ENCODE assay signal across 19 cellular contexts in genomic region chr4:53489279-53489889, GRCh38.
DNase-seq lines count a peak whose midpoint lies in the region; ATAC-seq and TF ChIP-seq lines count a peak whose summit lies in the region.
"Had no signal": no experiment of that assay in that cellular context is flagged by ENCODE, and none has a peak within 500 bp of the region (broad histone marks: within the 10 kb centered on the region; RNA-seq: fewer than 3 reads in every experiment).

No MANE protein-coding gene starts in this region.

- H3K36me3 Mint-ChIP-seq in stimulated activated effector memory CD8-positive, alpha-beta T cell treated with anti-CD3 and anti-CD28 coated beads, Interleukin-12 subunit alpha, Interleukin-12 subunit beta, amount 100 ng/mL, for 72 hours: no peaks in the 10 kb centered on the region
- H3K36me3 Mint-ChIP-seq: natural killer cell had no signal

- DNase-seq in Daoy (ENCODE audit: low read depth): peak; percentile 32
- peak; percentile 5 for DNase-seq in NCI-H460 (ENCODE audit: extremely low read depth, low read depth)
- DNase-seq in cardiac fibroblast (ENCODE audit: low read depth in 2 of 2): peak; percentile 45 to 81
- DNase-seq in hepatocyte (ENCODE audit: low spot score): no peak
- DNase-seq in stimulated activated CD4-positive, alpha-beta T cell treated with anti-CD3 and anti-CD28 coated beads, Interleukin-1b, Interleukin-23, amount 100 ng/mL, for 48 hours: no peak
- no peak for DNase-seq in stimulated activated effector memory CD8-positive, alpha-beta T cell treated with anti-CD3 and anti-CD28 coated beads, Interleukin-12 subunit alpha, Interleukin-12 subunit beta, amount 100 ng/mL, for 72 hours (ENCODE audit: low spot score in 2 of 2)
- DNase-seq in stimulated activated naive CD4-positive, alpha-beta T cell treated with Interleukin-2 at 50 U/mL for 16 hours (lab: John Stamatoyannopoulos, UW): no peak
- DNase-seq: activated CD4-positive, CD25-positive, alpha-beta regulatory T cell; activated effector memory CD4-positive, alpha-beta T cell treated with anti-CD3 and anti-CD28 coated beads, Interleukin-2, amount 50 U/mL, for 16 hours; BE2C; lower lobe of right lung; natural killer cell; NCI-H2029 treated with DMSO at 0.1 percent for 48 hours; NCI-H526 treated with DMSO at 0.1 percent for 48 hours; stimulated activated CD4-positive, alpha-beta T cell treated with anti-CD3 and anti-CD28 coated beads, Interleukin-12 subunit alpha, Interleukin-12 subunit beta, amount 100 ng/mL, for 4 hours; T-helper 1 cell had no signal

- H3K27ac ChIP-seq in hepatocyte: peak overlapping the region; percentile 83
- H3K27ac ChIP-seq: ascending aorta, lower lobe of right lung had no signal

- H3K79me2 ChIP-seq in hepatocyte: no peaks in the 10 kb centered on the region

- no peak overlapping the region for H3K27ac Mint-ChIP-seq in stimulated activated effector memory CD8-positive, alpha-beta T cell treated with anti-CD3 and anti-CD28 coated beads, Interleukin-12 subunit alpha, Interleukin-12 subunit beta, amount 100 ng/mL, for 72 hours
- H3K27ac Mint-ChIP-seq: natural killer cell, progenitor cell of endocrine pancreas had no signal

- no peaks in the 10 kb centered on the region for H3K9me3 ChIP-seq in hepatocyte (ENCODE audit: low read depth)
- H3K9me3 ChIP-seq: ascending aorta, BE2C, lower lobe of right lung had no signal

- ATAC-seq in stimulated activated effector memory CD8-positive, alpha-beta T cell treated with anti-CD3 and anti-CD28 coated beads, Interleukin-12 subunit alpha, Interleukin-12 subunit beta, amount 100 ng/mL, for 72 hours: no peak
- no peak for ATAC-seq in GM21423 (IDR thresholded peaks at IDR 0.05; ENCODE audit: unreplicated experiment)
- ATAC-seq: lower lobe of right lung, natural killer cell had no signal

- H3K4me3 ChIP-seq in cardiac fibroblast (replicated peaks in 1 of 2; ENCODE audit: low read depth in 2 of 2, low read length in 2 of 2): no peak overlapping the region
- H3K4me3 ChIP-seq in hepatocyte: no peak overlapping the region
- H3K4me3 ChIP-seq: ascending aorta, lower lobe of right lung had no signal

- TF ChIP-seq CTCF in cardiac fibroblast (IDR thresholded peaks at IDR 0.05; ENCODE audit: low read depth, low read length): no peak
- no peak for TF ChIP-seq CTCF in hepatocyte (IDR thresholded peaks at IDR 0.05; ENCODE audit: poor library complexity)

- H3K36me3 ChIP-seq in hepatocyte (replicated peaks; ENCODE audit: insufficient read depth, low read depth): no peaks in the 10 kb centered on the region
- H3K36me3 ChIP-seq: ascending aorta, BE2C, lower lobe of right lung had no signal

- no peaks in the 10 kb centered on the region for H3K9me3 Mint-ChIP-seq in stimulated activated effector memory CD8-positive, alpha-beta T cell treated with anti-CD3 and anti-CD28 coated beads, Interleukin-12 subunit alpha, Interleukin-12 subunit beta, amount 100 ng/mL, for 72 hours

- no peaks in the 10 kb centered on the region for H3K27me3 ChIP-seq in hepatocyte
- H3K27me3 ChIP-seq: ascending aorta, BE2C had no signal

- H2AFZ ChIP-seq in hepatocyte: no peak overlapping the region

- no peaks in the 10 kb centered on the region for H3K4me1 Mint-ChIP-seq in stimulated activated effector memory CD8-positive, alpha-beta T cell treated with anti-CD3 and anti-CD28 coated beads, Interleukin-12 subunit alpha, Interleukin-12 subunit beta, amount 100 ng/mL, for 72 hours
- H3K4me1 Mint-ChIP-seq: natural killer cell had no signal

- H3K4me1 ChIP-seq in hepatocyte (ENCODE audit: insufficient read depth): no peaks in the 10 kb centered on the region
- H3K4me1 ChIP-seq: ascending aorta, lower lobe of right lung had no signal

- no peak overlapping the region for H3K4me3 Mint-ChIP-seq in stimulated activated effector memory CD8-positive, alpha-beta T cell treated with anti-CD3 and anti-CD28 coated beads, Interleukin-12 subunit alpha, Interleukin-12 subunit beta, amount 100 ng/mL, for 72 hours
- H3K4me3 Mint-ChIP-seq: natural killer cell had no signal

- H3K4me2 ChIP-seq in hepatocyte: no peak overlapping the region

- H3K9me2 ChIP-seq in hepatocyte (replicated peaks; ENCODE audit: insufficient read depth): no peaks in the 10 kb centered on the region

- H4K20me1 ChIP-seq in hepatocyte (ENCODE audit: insufficient read depth, poor library complexity, severe bottlenecking): no peaks in the 10 kb centered on the region

Comparison
In these comparisons a context has a peak if more than half of its experiments do, and no peak if none do; other contexts are left out.
1. DNase-seq: peak in Daoy (single experiment), NCI-H460 (single experiment) and cardiac fibroblast (2 of 2); none in hepatocyte (single experiment), stimulated activated CD4-positive, alpha-beta T cell treated with anti-CD3 and anti-CD28 coated beads, Interleukin-1b, Interleukin-23, amount 100 ng/mL, for 48 hours (single experiment), stimulated activated effector memory CD8-positive, alpha-beta T cell treated with anti-CD3 and anti-CD28 coated beads, Interleukin-12 subunit alpha, Interleukin-12 subunit beta, amount 100 ng/mL, for 72 hours (0 of 2) and stimulated activated naive CD4-positive, alpha-beta T cell treated with Interleukin-2 at 50 U/mL for 16 hours (single experiment).